Comparison of ENCODE assay signal across 2 cellular contexts in genomic region chr21:34052171-34052570, GRCh38.
TF ChIP-seq lines count a peak whose summit lies in the region.

No MANE protein-coding gene starts in this region.

TF ChIP-seq in GM23338, 12 proteins besides CTCF, POLR2A, EP300 and RAD21:
- no peak for TF ChIP-seq EZH2phosphoT487 (IDR thresholded peaks at IDR 0.05; ENCODE audit: unreplicated experiment)
- TF ChIP-seq ZNF331 (CRISPR knock-in tag; IDR thresholded peaks at IDR 0.05; ENCODE audit: low read depth) = no peak
- TF ChIP-seq EZH2 (IDR thresholded peaks at IDR 0.05; ENCODE audit: low read depth, unreplicated experiment) = no peak
- no peak for TF ChIP-seq NANOG (IDR thresholded peaks at IDR 0.05; ENCODE audit: borderline replicate concordance)
- no peak for TF ChIP-seq ZNF114 (CRISPR knock-in tag; IDR thresholded peaks at IDR 0.05)
- no peak for TF ChIP-seq JUNB (IDR thresholded peaks at IDR 0.05; ENCODE audit: unreplicated experiment)
- TF ChIP-seq POLR2AphosphoS5 (IDR thresholded peaks at IDR 0.05; ENCODE audit: low read depth) = no peak
- no peak for TF ChIP-seq ZNF462 (CRISPR knock-in tag; IDR thresholded peaks at IDR 0.05)
- TF ChIP-seq CREB1 (CRISPR knock-in tag; IDR thresholded peaks at IDR 0.05; ENCODE audit: low read depth) = no peak
- no peak for TF ChIP-seq ETS1 (IDR thresholded peaks at IDR 0.05)
- no peak for TF ChIP-seq STAT1 (IDR thresholded peaks at IDR 0.05; ENCODE audit: unreplicated experiment)
- no peak for TF ChIP-seq REST (IDR thresholded peaks at IDR 0.05; ENCODE audit: unreplicated experiment)

TF ChIP-seq in K562, 482 proteins besides CTCF, POLR2A, EP300 and RAD21:
- TF ChIP-seq ZNF280A (IDR thresholded peaks at IDR 0.05; ENCODE audit: low read depth, partially characterized antibody) (no peak), PURB (CRISPR knock-in tag; IDR thresholded peaks at IDR 0.05; ENCODE audit: low read depth) (no peak), ZEB2 (IDR thresholded peaks at IDR 0.05) (no peak)
